8 cellular contexts compared by ENCODE assay signal in the genomic region with DNA sequence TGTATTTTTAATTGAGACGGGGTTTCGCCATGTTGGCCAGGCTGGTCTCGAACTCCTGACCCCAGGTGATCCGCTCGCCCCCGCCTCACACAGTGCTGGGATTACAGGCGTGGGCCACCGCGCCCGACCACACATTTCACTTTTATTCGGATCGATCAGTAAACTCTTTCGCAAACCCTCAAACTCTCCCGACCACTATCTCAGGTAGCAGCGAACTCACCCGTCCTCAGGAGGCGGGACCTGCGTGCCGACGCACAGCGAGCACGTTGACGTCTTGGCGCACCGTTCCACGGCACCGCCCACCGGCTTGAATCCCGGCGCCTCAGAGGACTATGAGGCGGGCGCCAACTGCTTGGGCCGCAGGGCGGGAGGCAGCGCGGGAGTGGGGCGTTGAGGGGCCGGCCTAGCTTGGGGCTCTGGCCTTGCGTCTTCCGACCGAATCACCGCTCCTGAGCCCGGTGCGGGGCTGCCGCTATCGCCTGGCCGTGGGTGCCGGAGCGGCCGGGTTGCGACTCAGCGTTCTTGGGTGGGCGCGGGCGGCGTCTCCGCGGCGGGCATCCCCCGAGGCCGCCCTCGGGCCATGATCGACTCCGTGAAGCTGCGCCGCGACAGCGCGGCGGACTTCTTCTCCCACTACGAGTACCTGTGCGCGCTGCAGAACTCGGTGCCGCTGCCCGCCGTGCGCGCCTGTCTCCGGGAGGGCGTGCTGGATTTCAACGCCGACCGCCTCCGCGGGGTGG.
DNase-seq lines count a peak whose midpoint lies in the region; ATAC-seq lines count a peak whose summit lies in the region.

A gene with protein sequence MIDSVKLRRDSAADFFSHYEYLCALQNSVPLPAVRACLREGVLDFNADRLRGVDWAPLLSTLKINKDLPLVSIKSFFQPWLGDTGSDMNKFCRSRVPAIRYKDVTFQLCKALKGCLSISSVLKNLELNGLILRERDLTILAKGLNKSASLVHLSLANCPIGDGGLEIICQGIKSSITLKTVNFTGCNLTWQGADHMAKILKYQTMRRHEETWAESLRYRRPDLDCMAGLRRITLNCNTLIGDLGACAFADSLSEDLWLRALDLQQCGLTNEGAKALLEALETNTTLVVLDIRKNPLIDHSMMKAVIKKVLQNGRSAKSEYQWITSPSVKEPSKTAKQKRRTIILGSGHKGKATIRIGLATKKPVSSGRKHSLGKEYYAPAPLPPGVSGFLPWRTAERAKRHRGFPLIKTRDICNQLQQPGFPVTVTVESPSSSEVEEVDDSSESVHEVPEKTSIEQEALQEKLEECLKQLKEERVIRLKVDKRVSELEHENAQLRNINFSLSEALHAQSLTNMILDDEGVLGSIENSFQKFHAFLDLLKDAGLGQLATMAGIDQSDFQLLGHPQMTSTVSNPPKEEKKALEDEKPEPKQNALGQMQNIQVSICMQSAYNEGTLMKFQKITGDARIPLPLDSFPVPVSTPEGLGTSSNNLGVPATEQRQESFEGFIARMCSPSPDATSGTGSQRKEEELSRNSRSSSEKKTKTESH (plus strand): TSS at position 305 of the 740 bp plus-strand sequence. CDS start 276 bp downstream, at position 581.

- H3K9ac ChIP-seq in HUES6 (ENCODE audit: low read length): peak within 1 kb of the TSS; percentile 93

- peak within 1 kb of the TSS; percentile 96 for H3K4me3 ChIP-seq in HUES6 (ENCODE audit: low read depth, low read length)

- H3K9me3 ChIP-seq in HUES6 (ENCODE audit: control insufficient read depth, insufficient read depth, low read depth, low read length): no peaks in the 10 kb centered on the region

- peak; percentile 97 for ATAC-seq in GM21447 (IDR thresholded peaks at IDR 0.05; ENCODE audit: unreplicated experiment)

- H3K36me3 ChIP-seq in HUES6 (ENCODE audit: control insufficient read depth, insufficient read depth, low read length): peaks cover 19% of the 10 kb centered on the region

- peak within 1 kb of the TSS; percentile 70 for H3K27ac ChIP-seq in HUES6 (ENCODE audit: low read depth, low read length)

- peaks cover 3% of the 10 kb centered on the region for H3K4me1 ChIP-seq in HUES6 (ENCODE audit: control insufficient read depth, insufficient read depth, low read length)

- H3K27me3 ChIP-seq in HUES6 (ENCODE audit: control insufficient read depth, insufficient read depth, low read length): no peaks in the 10 kb centered on the region

- DNase-seq in DMS 273 (lab: John Stamatoyannopoulos, UW; ENCODE audit: unreplicated experiment) (peak; percentile 97), OCI-M1 (lab: John Stamatoyannopoulos, UW) (peak; percentile 95), activated T-cell treated with anti-CD3 and anti-CD28 coated beads for 1 hour (ENCODE audit: low read depth) (peak; percentile 74), epidermal melanocyte (ENCODE audit: insufficient read length, low spot score) (peak; percentile 88), middle frontal gyrus (ENCODE audit: extremely low spot score, low spot score) (peak; percentile 82)
- DNase-seq in stimulated activated CD8-positive, alpha-beta memory T cell treated with anti-CD3 and anti-CD28 coated beads, Interleukin-2, amount 100 ng/mL, for 1 hour (ENCODE audit: low read depth in 2 of 2): peak; percentile 73 to 74

Comparison
In these comparisons a context has a peak if more than half of its experiments do, and no peak if none do; other contexts are left out.
1. Peak in every context shown above with its lines: DNase-seq, ATAC-seq, H3K4me3 ChIP-seq and H3K27ac ChIP-seq.